ENCODE assay signal across 8 cellular contexts in the genomic region with DNA sequence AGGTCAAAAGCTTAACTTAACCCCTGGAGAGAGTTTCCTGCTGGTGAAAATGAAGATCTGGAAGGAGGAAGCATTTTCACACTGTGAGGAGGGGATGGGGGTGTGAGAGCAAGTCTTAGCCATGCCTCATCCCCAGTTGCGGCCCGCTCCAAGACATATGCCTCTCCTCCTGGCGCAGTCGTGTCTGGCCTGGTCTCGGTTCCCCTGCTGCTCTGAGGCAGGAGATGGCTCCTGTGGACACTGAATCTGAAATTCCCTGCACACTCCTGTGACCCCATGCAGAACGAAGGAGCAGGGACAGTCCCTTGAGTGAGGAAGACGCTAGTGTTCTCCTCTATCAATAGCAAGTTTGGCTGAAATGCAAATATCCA. TPM values are rescaled to one million over a fixed set of nuclear protein-coding genes. Genes with fewer than 3 reads are reported as not detected.
DNase-seq lines count a peak whose midpoint lies in the region; ATAC-seq and TF ChIP-seq lines count a peak whose summit lies in the region.

No MANE protein-coding gene starts in this region.

- H3K27ac ChIP-seq in spleen: peak overlapping the region in 5 of 8 donors; percentile 71 to 85 (median 83)

- peak; percentile 16 for ATAC-seq in HG02588 (IDR thresholded peaks at IDR 0.05; ENCODE audit: unreplicated experiment)
- ATAC-seq in activated CD8-positive, alpha-beta T cell treated with anti-CD3 and anti-CD28 coated beads for 36 hours: peak; percentile 21
- ATAC-seq in HG03045 (IDR thresholded peaks at IDR 0.05; ENCODE audit: unreplicated experiment): no peak

- H3K4me1 Mint-ChIP-seq in activated CD8-positive, alpha-beta T cell treated with anti-CD3 and anti-CD28 coated beads for 36 hours (ENCODE audit: low read depth): peaks cover 21% of the 10 kb centered on the region

- no peak for TF ChIP-seq POLR2A in spleen (IDR thresholded peaks at IDR 0.05)

- POLR2A ChIA-PET in activated CD8-positive, alpha-beta T cell treated with anti-CD3 and anti-CD28 coated beads for 36 hours (lab: Charles Lee): interaction anchor here (1.0 kb wide), 1 partner anchor 74 kb away, joined by 3 read pairs; no protein-coding TSS in a partner anchor
- POLR2A ChIA-PET in HEK293T (lab: Yijun Ruan, JAX): interaction anchor here (0.6 kb wide), 1 partner anchor 282 kb away, joined by 3 read pairs; no protein-coding TSS in a partner anchor

- peaks cover 3% of the 10 kb centered on the region for H3K9me3 Mint-ChIP-seq in activated CD8-positive, alpha-beta T cell treated with anti-CD3 and anti-CD28 coated beads for 36 hours

- peaks cover 0 to 6% (median 0%) of the 10 kb centered on the region in 7 donors for H3K27me3 ChIP-seq in spleen (replicated peaks in 1 of 7)

- peaks cover 0 to 9% (median 0%) of the 10 kb centered on the region in 8 donors for H3K9me3 ChIP-seq in spleen

- CTCF ChIA-PET in activated CD8-positive, alpha-beta T cell treated with anti-CD3 and anti-CD28 coated beads for 36 hours (lab: Charles Lee): interaction anchor here (1.3 to 1.8 kb wide), 2 partner anchors 37 to 90 kb away, joined by 4 to 6 read pairs; no protein-coding TSS in a partner anchor
- CTCF ChIA-PET in HEK293T (lab: Yijun Ruan, JAX): no interaction called here

- H3K27me3 Mint-ChIP-seq in activated CD8-positive, alpha-beta T cell treated with anti-CD3 and anti-CD28 coated beads for 36 hours: no peaks in the 10 kb centered on the region

- no peak for DNase-seq in activated CD8-positive, alpha-beta T cell treated with anti-CD3 and anti-CD28 coated beads for 36 hours
- no peak for DNase-seq in spleen
- DNase-seq in NCI-H1694 treated with DMSO at 0.1 percent for 48 hours (lab: John Stamatoyannopoulos, UW): no peak
- DNase-seq in mesenteric fat pad (ENCODE audit: low spot score): no peak
- no peak for DNase-seq in HEK293T (ENCODE audit: extremely low spot score)

- peaks cover 1% of the 10 kb centered on the region for H3K36me3 Mint-ChIP-seq in activated CD8-positive, alpha-beta T cell treated with anti-CD3 and anti-CD28 coated beads for 36 hours (ENCODE audit: low read depth)

- H3K4me3 ChIP-seq in iPS-11a (ENCODE audit: low read depth, low read length) (peak overlapping the region; percentile 74), spleen (peak overlapping the region in 7 of 8 donors; percentile 58 to 81 (median 65))

- H3K4me1 ChIP-seq in spleen: peaks cover 0 to 23% (median 14%) of the 10 kb centered on the region in 6 donors

- WGBS in spleen, 5 donors: 13 to 31% (median 18%) methylated on average over 7 of the region's 7 CpGs

- H3K27ac Mint-ChIP-seq in activated CD8-positive, alpha-beta T cell treated with anti-CD3 and anti-CD28 coated beads for 36 hours: peak overlapping the region; percentile 87

- peak overlapping the region; percentile 91 for H3K4me3 Mint-ChIP-seq in activated CD8-positive, alpha-beta T cell treated with anti-CD3 and anti-CD28 coated beads for 36 hours

- no peaks in the 10 kb centered on the region for H3K36me3 ChIP-seq in spleen

- no peak for TF ChIP-seq CTCF in activated CD8-positive, alpha-beta T cell treated with anti-CD3 and anti-CD28 coated beads for 36 hours (IDR thresholded peaks at IDR 0.05)
- TF ChIP-seq CTCF in spleen (IDR thresholded peaks at IDR 0.05 in 8 of 11, conservative IDR thresholded peaks at IDR 0.05 in 3 of 11): no peak

- intact Hi-C loops in activated CD8-positive, alpha-beta T cell treated with anti-CD3 and anti-CD28 coated beads for 36 hours (cut with micrococcal nuclease): loop anchor here (2.0 kb wide), 1 partner anchor 252 kb away; no protein-coding TSS in a partner anchor
- intact Hi-C loops in spleen (cut with DNase I; ENCODE audit: low total_unique reads): no loop called here

TF ChIP-seq in HEK293T, 16 proteins besides CTCF, POLR2A, EP300 and RAD21:
- TF ChIP-seq BHLHE40 (IDR thresholded peaks at IDR 0.05; ENCODE audit: borderline replicate concordance) (no peak), ARNT (IDR thresholded peaks at IDR 0.05) (no peak), HDGF (IDR thresholded peaks at IDR 0.05; ENCODE audit: borderline replicate concordance) (no peak), LEF1 (IDR thresholded peaks at IDR 0.05; ENCODE audit: borderline replicate concordance) (no peak), SP1 (IDR thresholded peaks at IDR 0.05) (no peak), TARDBP (IDR thresholded peaks at IDR 0.05) (no peak), FOXA1 (IDR thresholded peaks at IDR 0.05) (no peak), NFRKB (IDR thresholded peaks at IDR 0.05) (no peak), FOXM1 (IDR thresholded peaks at IDR 0.05; ENCODE audit: borderline replicate concordance) (no peak), ZNF384 (IDR thresholded peaks at IDR 0.05) (no peak), CTBP1 (IDR thresholded peaks at IDR 0.05; ENCODE audit: borderline replicate concordance) (no peak), L3MBTL2 (conservative IDR thresholded peaks at IDR 0.05) (no peak), FOXK2 (IDR thresholded peaks at IDR 0.05) (no peak), SUZ12 (IDR thresholded peaks at IDR 0.05) (no peak), ELF4 (IDR thresholded peaks at IDR 0.05) (no peak)
- TF ChIP-seq, protein P1, sequence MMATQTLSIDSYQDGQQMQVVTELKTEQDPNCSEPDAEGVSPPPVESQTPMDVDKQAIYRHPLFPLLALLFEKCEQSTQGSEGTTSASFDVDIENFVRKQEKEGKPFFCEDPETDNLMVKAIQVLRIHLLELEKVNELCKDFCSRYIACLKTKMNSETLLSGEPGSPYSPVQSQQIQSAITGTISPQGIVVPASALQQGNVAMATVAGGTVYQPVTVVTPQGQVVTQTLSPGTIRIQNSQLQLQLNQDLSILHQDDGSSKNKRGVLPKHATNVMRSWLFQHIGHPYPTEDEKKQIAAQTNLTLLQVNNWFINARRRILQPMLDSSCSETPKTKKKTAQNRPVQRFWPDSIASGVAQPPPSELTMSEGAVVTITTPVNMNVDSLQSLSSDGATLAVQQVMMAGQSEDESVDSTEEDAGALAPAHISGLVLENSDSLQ (IDR thresholded peaks at IDR 0.05): no peak

RNA-seq across cellular contexts. Expression of a gene that starts 0.3 kb away (rescaled TPM):
- 1 to 10 TPM; 1.8 to 3.1 TPM for total RNA-seq in activated CD8-positive, alpha-beta T cell treated with anti-CD3 and anti-CD28 coated beads for 36 hours
- total RNA-seq in spleen (10 to 100 TPM in 1 of 7 donors, 1 to 10 TPM in 6; 3.1 to 11.0 (median 5.9) TPM), mesenteric fat pad (6.4 TPM)
- 1 to 10 TPM; 1.8 to 3.4 (median 2.9) TPM for polyA plus RNA-seq in spleen

RNA-seq across cellular contexts. Expression of a gene that starts 37.7 kb away (rescaled TPM):
- total RNA-seq in activated CD8-positive, alpha-beta T cell treated with anti-CD3 and anti-CD28 coated beads for 36 hours: 10 to 100 TPM; 12.0 to 14.0 TPM
- total RNA-seq in spleen (10 to 100 TPM; 20.1 to 34.0 (median 25.5) TPM), mesenteric fat pad (9.1 TPM)
- 10 to 100 TPM; 12.2 to 31.7 (median 14.8) TPM for polyA plus RNA-seq in spleen

RNA-seq across cellular contexts. Expression of a gene that starts 38.7 kb away (rescaled TPM):
- total RNA-seq in activated CD8-positive, alpha-beta T cell treated with anti-CD3 and anti-CD28 coated beads for 36 hours: 1 to 10 TPM; 8.7 to 9.6 TPM
- 10 to 100 TPM; 14.1 to 19.4 (median 15.9) TPM for total RNA-seq in spleen
- polyA plus RNA-seq in spleen: 10 to 100 TPM; 10.2 to 16.7 (median 11.3) TPM
- 2.3 TPM for total RNA-seq in mesenteric fat pad
